ENCODE assay signal across 1 cellular context in genomic region chr15:72474466-72474911, GRCh38.
TF ChIP-seq lines count a peak whose summit lies in the region.

No MANE protein-coding gene starts in this region.

TF ChIP-seq in SK-N-SH, 30 proteins besides CTCF, POLR2A, EP300 and RAD21 (continued from another document):
- TF ChIP-seq PBX3 (IDR thresholded peaks at IDR 0.05) (no peak), TCF12 (IDR thresholded peaks at IDR 0.05) (no peak), YY1 (IDR thresholded peaks at IDR 0.05; ENCODE audit: low read depth) (no peak), TEAD4 (IDR thresholded peaks at IDR 0.05; ENCODE audit: borderline replicate concordance, insufficient read depth) (no peak)
TF ChIP-seq in SK-N-SH: peak in this region for 0.
